29 cellular contexts compared by ENCODE assay signal in the genomic region with DNA sequence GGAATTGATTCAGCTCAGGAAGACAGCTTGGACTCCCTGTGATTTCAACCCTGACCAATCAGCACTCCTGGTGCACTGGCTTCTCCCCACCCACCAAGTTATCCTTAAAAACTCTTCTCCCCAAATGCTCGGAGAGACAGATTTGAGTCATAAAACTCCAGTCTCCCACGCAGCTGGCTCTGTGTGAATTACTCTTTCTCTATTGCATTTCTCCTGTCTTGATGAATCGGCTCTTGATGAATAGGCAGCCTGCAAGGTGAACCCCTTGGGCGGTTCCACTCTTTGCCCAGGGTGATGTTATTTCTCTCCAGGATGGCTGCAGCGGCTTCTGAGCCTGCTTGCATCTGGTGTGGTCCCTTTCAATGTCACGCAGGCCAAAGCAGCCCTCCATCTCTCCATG. TPM values are rescaled to one million over a fixed set of nuclear protein-coding genes. Genes with fewer than 3 reads are reported as not detected.
"Had no signal": no experiment of that assay in that cellular context is flagged by ENCODE, and none has a peak within 500 bp of the region (broad histone marks: within the 10 kb centered on the region; RNA-seq: fewer than 3 reads in every experiment).

No MANE protein-coding gene starts in this region.

- H3K27ac ChIP-seq: epithelial cell of prostate, esophagus squamous epithelium, neural progenitor cell, skin epidermis, stomach, suprapubic skin, tibial artery, upper lobe of right lung had no signal

- ATAC-seq: activated T-helper 17 cell treated with anti-CD3 and anti-CD28 coated beads, Interleukin-2, amount 50 U/mL, for 72 hours; left cardiac atrium; naive thymus-derived CD4-positive, alpha-beta T cell; sciatic nerve; stimulated activated naive B cell treated with anti-CD40 and anti-IgM and Interleukin-4, amounts not matched to agents 10 μg/mL and 1 μg/mL and 100 μg/mL, for 72 hours; upper lobe of right lung had no signal

- H3K4me2 ChIP-seq: neural progenitor cell had no signal

- H2AFZ ChIP-seq: neural progenitor cell had no signal

- DNase-seq: activated CD4-positive, alpha-beta memory T cell treated with anti-CD3 and anti-CD28 coated beads for 36 hours; activated CD4-positive, alpha-beta T cell treated with anti-CD3 and anti-CD28 coated beads, Interleukin-2, amount 10 ng/mL, durations not matched to agents 24 days and 14 days; activated CD4-positive, CD25-positive, alpha-beta regulatory T cell treated with anti-CD3 and anti-CD28 coated beads, Interleukin-2, amount 50 U/mL, for 72 hours; activated CD8-positive, alpha-beta memory T cell treated with anti-CD3 and anti-CD28 coated beads, Interleukin-2, amount 50 U/mL, for 4 hours; activated gamma-delta T cell treated with Interleukin-2 at 50 U/mL for 16 hours; activated naive CD4-positive, alpha-beta T cell treated with anti-CD3 and anti-CD28 coated beads, Interleukin-2, amount 50 U/mL, for 16 hours; activated T-cell treated with anti-CD3 and anti-CD28 coated beads, Interleukin-2, amount 50 U/mL, for 1 hour; dermis blood vessel endothelial cell; effector CD4-positive, alpha-beta T cell; esophagus squamous epithelium; left cardiac atrium; midbrain; naive thymus-derived CD4-positive, alpha-beta T cell; retina; stimulated activated CD4-positive, alpha-beta T cell treated with anti-CD3 and anti-CD28 coated beads, Interleukin-1b, Interleukin-23, amount 100 ng/mL, for 48 hours; stimulated activated naive B cell treated with anti-CD40 and anti-IgM and Interleukin-4, amounts not matched to agents 10 μg/mL and 1 μg/mL and 100 μg/mL, for 72 hours; stomach; SW 1271; T-helper 9 cell; tibial artery; upper lobe of right lung had no signal

- H3K36me3 ChIP-seq: esophagus squamous epithelium, neural progenitor cell, suprapubic skin, tibial artery, upper lobe of right lung had no signal

- H3K9me3 ChIP-seq: esophagus squamous epithelium, stomach, suprapubic skin, tibial artery, upper lobe of right lung had no signal

- H3K4me3 ChIP-seq: esophagus squamous epithelium, neural progenitor cell, skin epidermis, stomach, suprapubic skin, tibial artery, upper lobe of right lung had no signal

- H3K9ac ChIP-seq: neural progenitor cell had no signal

- H3K4me1 ChIP-seq: stomach, suprapubic skin, tibial artery, upper lobe of right lung had no signal

RNA-seq across cellular contexts. Expression of gene SLC52A3, which starts 12.4 kb away (rescaled TPM):
- total RNA-seq: activated CD4-positive, alpha-beta memory T cell treated with anti-CD3 and anti-CD28 coated beads for 36 hours; activated CD4-positive, alpha-beta T cell treated with anti-CD3 and anti-CD28 coated beads, Interleukin-2, amount 10 ng/mL, durations not matched to agents 24 days and 14 days; activated CD8-positive, alpha-beta memory T cell treated with anti-CD3 and anti-CD28 coated beads for 36 hours; activated T-helper 17 cell treated with anti-CD3 and anti-CD28 coated beads, Interleukin-2, amount 50 U/mL, for 72 hours; dermis blood vessel endothelial cell; naive thymus-derived CD4-positive, alpha-beta T cell; osteoblast had no signal
- polyA plus RNA-seq: naive thymus-derived CD4-positive, alpha-beta T cell had no signal
